ENCODE assay signal across 8 cellular contexts in the genomic region with DNA sequence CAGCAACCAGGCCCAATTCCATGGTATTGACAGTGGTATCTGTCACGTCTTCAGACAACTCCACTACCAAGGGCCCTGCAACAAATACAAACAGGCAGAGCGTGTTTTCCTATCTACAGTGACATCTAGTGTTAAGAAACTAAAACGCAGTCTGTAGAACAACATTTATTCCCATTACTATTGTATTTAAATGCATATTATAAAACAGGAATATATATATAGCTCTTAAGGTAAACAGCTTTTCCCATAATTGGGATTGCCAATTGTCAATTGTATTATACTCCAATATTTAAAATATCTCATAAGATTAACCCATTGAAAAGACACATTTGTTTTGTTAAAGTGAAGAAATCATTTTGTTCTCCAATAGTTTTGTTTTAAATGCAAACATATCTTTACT.
A peak's percentile ranks its signal among the peaks of the same experiment; 100 is the strongest.
DNase-seq lines count a peak whose midpoint lies in the region; ATAC-seq, FAIRE-seq and TF ChIP-seq lines count a peak whose summit lies in the region.

No MANE protein-coding gene starts in this region.

- DNase-seq in AG09319 (ENCODE audit: extremely low read depth, low read depth) (no peak), HTR-8/SVneo (ENCODE audit: insufficient read length, low spot score) (peak; percentile 25), mesenchymal stem cell (peak; percentile 71)
- no peak for DNase-seq in effector memory CD8-positive, alpha-beta T cell
- no peak for DNase-seq in effector CD4-positive, alpha-beta T cell

- no peak overlapping the region for H2BK5ac ChIP-seq in mesenchymal stem cell (ENCODE audit: low read depth, low read length, poor library complexity, severe bottlenecking)

- no peak overlapping the region for H2BK12ac ChIP-seq in mesenchymal stem cell (ENCODE audit: low read length in 2 of 2)

- no peak overlapping the region for H3K9ac ChIP-seq in OCI-LY1 (ENCODE audit: low read length)
- H3K9ac ChIP-seq in mesenchymal stem cell (ENCODE audit: low read length), result peak overlapping the region; percentile 28

- TF ChIP-seq CTCF in AG09319 (IDR thresholded peaks at IDR 0.05; ENCODE audit: low read depth, low read length) (peak; percentile 60), OCI-LY1 (IDR thresholded peaks at IDR 0.05; ENCODE audit: low read length) (peak; percentile 66)

- no peak overlapping the region for H2AK5ac ChIP-seq in mesenchymal stem cell (ENCODE audit: low read length, severe bottlenecking)

- H3K18ac ChIP-seq in mesenchymal stem cell (ENCODE audit: low read depth in 1 of 2, low read length in 2 of 2), result no peak overlapping the region

- H3K4ac ChIP-seq in mesenchymal stem cell (ENCODE audit: low read depth in 1 of 2, low read length in 2 of 2), result no peak overlapping the region

- WGBS in mesenchymal stem cell, result 22% methylated on average over 1 of the region's 3 CpGs

- H3K9me3 ChIP-seq in OCI-LY1 (ENCODE audit: low read length) (no peaks in the 10 kb centered on the region), mesenchymal stem cell (ENCODE audit: control insufficient read depth, low read length) (no peaks in the 10 kb centered on the region)

- no peak overlapping the region for H3K27ac ChIP-seq in OCI-LY1 (ENCODE audit: low read depth, low read length, poor library complexity, severe bottlenecking)
- no peak overlapping the region for H3K27ac ChIP-seq in mesenchymal stem cell (ENCODE audit: low read length, poor library complexity, severe bottlenecking)

- no peaks in the 10 kb centered on the region for H3K36me3 Mint-ChIP-seq in effector memory CD8-positive, alpha-beta T cell (ENCODE audit: insufficient read depth)

- H3K4me3 ChIP-seq in OCI-LY1 (ENCODE audit: low read depth, low read length, poor library complexity, severe bottlenecking) (no peak overlapping the region), mesenchymal stem cell (ENCODE audit: insufficient read depth in 1 of 2, low read depth in 1 of 2, low read length in 2 of 2) (no peak overlapping the region)

- peaks cover 2% of the 10 kb centered on the region for H3K79me1 ChIP-seq in mesenchymal stem cell (replicated peaks; ENCODE audit: low read length, poor library complexity, severe bottlenecking)

- no peak overlapping the region for H4K8ac ChIP-seq in mesenchymal stem cell (ENCODE audit: low read length)

- H4K20me1 ChIP-seq in OCI-LY1 (ENCODE audit: insufficient read depth, low read length), result no peaks in the 10 kb centered on the region

- peaks cover 1 to 3% of the 10 kb centered on the region in 2 donors for H3K4me1 Mint-ChIP-seq in effector memory CD8-positive, alpha-beta T cell (ENCODE audit: low read depth in 2 of 2)

- no peak overlapping the region for H3K14ac ChIP-seq in mesenchymal stem cell (ENCODE audit: low read length in 2 of 2)

- FAIRE-seq in HTR-8/SVneo (lab: Jason Lieb, UNC), result no peak

- H3K27me3 ChIP-seq in OCI-LY1 (ENCODE audit: insufficient read depth, low read length) (no peaks in the 10 kb centered on the region), mesenchymal stem cell (ENCODE audit: control insufficient read depth in 1 of 2, insufficient read depth in 1 of 2, low read length in 2 of 2) (no peaks in the 10 kb centered on the region)

- H3F3A ChIP-seq in OCI-LY1 (ENCODE audit: insufficient read depth, low read length), result no peaks in the 10 kb centered on the region

- H3K4me1 ChIP-seq in OCI-LY1 (ENCODE audit: insufficient read depth, low read length, severe bottlenecking), result peaks cover 16% of the 10 kb centered on the region
- peaks cover 2% of the 10 kb centered on the region for H3K4me1 ChIP-seq in mesenchymal stem cell (ENCODE audit: control insufficient read depth, insufficient read depth, low read depth, low read length)

- no peak overlapping the region for H2BK15ac ChIP-seq in mesenchymal stem cell (ENCODE audit: low read depth, poor library complexity, severe bottlenecking)

- H2AFZ ChIP-seq in OCI-LY1 (ENCODE audit: low read length) (no peak overlapping the region), mesenchymal stem cell (ENCODE audit: low read depth, low read length) (no peak overlapping the region)

- H3K9me3 Mint-ChIP-seq in effector memory CD8-positive, alpha-beta T cell, result no peaks in the 10 kb centered on the region

- H3K4me3 Mint-ChIP-seq in effector memory CD8-positive, alpha-beta T cell, result no peak overlapping the region

- no peak overlapping the region for H3K23ac ChIP-seq in mesenchymal stem cell (ENCODE audit: low read length in 2 of 2)

- H3K9me2 ChIP-seq in OCI-LY1 (ENCODE audit: low read depth, low read length), result no peaks in the 10 kb centered on the region

- H2BK120ac ChIP-seq in mesenchymal stem cell (ENCODE audit: low read depth, low read length), result no peak overlapping the region

- H3K27ac Mint-ChIP-seq in effector memory CD8-positive, alpha-beta T cell, result no peak overlapping the region

- peak; percentile 76 for ATAC-seq in GM18517 (IDR thresholded peaks at IDR 0.05; ENCODE audit: unreplicated experiment)
- ATAC-seq in effector memory CD8-positive, alpha-beta T cell (replicated peaks), result peak; percentile 46
- ATAC-seq in GM19455 (IDR thresholded peaks at IDR 0.05; ENCODE audit: unreplicated experiment), result no peak

- no peaks in the 10 kb centered on the region for H3K79me2 ChIP-seq in OCI-LY1 (ENCODE audit: insufficient read depth, low read length)

- H3K36me3 ChIP-seq in OCI-LY1 (ENCODE audit: insufficient read depth, low read length), result no peaks in the 10 kb centered on the region
- H3K36me3 ChIP-seq in mesenchymal stem cell (ENCODE audit: control insufficient read depth in 1 of 2, insufficient read depth in 2 of 2, low read depth in 1 of 2, low read length in 2 of 2), result peaks cover 0 to 3% of the 10 kb centered on the region in 2 experiments

- H3K4me2 ChIP-seq in OCI-LY1 (ENCODE audit: low read length) (no peak overlapping the region), mesenchymal stem cell (ENCODE audit: low read length, poor library complexity, severe bottlenecking) (no peak overlapping the region)

- no peaks in the 10 kb centered on the region for H3K27me3 Mint-ChIP-seq in effector memory CD8-positive, alpha-beta T cell

- H4K91ac ChIP-seq in mesenchymal stem cell (ENCODE audit: low read length), result no peak overlapping the region

Comparison
In these comparisons a context has a peak if more than half of its experiments do, and no peak if none do; other contexts are left out.
1. DNase-seq: peak in HTR-8/SVneo (single experiment) and mesenchymal stem cell (single experiment); none in AG09319 (single experiment), effector memory CD8-positive, alpha-beta T cell (0 of 3) and effector CD4-positive, alpha-beta T cell (single experiment).